ENCODE assay signal across 20 cellular contexts in the genomic region with DNA sequence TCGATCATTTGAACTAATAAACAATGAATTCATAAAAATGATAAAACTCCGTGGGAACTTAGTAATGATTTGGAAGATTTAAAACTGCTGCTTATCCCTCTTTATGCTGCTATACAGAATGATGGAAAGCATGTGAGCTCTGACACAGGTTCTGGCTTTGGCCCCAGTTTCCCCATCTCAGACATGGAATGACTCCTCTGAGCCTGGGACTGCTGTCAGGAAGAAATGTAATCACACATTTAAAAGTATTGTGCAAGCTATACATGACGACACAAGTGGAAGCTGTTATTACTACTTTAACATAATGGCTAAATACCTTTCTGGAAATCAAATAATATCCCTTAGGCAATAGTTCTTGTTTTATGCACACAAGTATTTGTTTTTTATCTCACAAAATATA.
A peak's percentile ranks its signal among the peaks of the same experiment; 100 is the strongest.
DNase-seq lines count a peak whose midpoint lies in the region; ATAC-seq and TF ChIP-seq lines count a peak whose summit lies in the region.
"Had no signal": no experiment of that assay in that cellular context is flagged by ENCODE, and none has a peak within 500 bp of the region (broad histone marks: within the 10 kb centered on the region; RNA-seq: fewer than 3 reads in every experiment).

No MANE protein-coding gene starts in this region.

- H3K9me3 Mint-ChIP-seq in T-helper 2 cell treated with Interferon-gamma antibody and Interleukin-4, amounts not matched to agents 5 μg/mL and 100 μg/mL, for 36 hours: no peaks in the 10 kb centered on the region
- H3K9me3 Mint-ChIP-seq in type B pancreatic cell: no peaks in the 10 kb centered on the region
- H3K9me3 Mint-ChIP-seq: activated T-helper 2 cell treated with anti-CD3 and anti-CD28 coated beads, Interferon-gamma antibody, Interleukin-2, Interleukin-4, amounts not matched to agents 10 μg/mL and 5 μg/mL and 100 μg/mL, durations not matched to agents 14 hours and 24 hours and 36 hours; effector memory CD8-positive, alpha-beta T cell; GM23338; natural killer cell treated with Interleukin-12 subunit alpha and Interleukin-12 subunit beta and Interleukin-15 and Interleukin-18, amount 100 ng/mL, for 72 hours had no signal

- no peak overlapping the region for H3K18ac ChIP-seq in trophoblast cell (ENCODE audit: low read length)

- H4K91ac ChIP-seq in trophoblast cell (ENCODE audit: low read depth, low read length): no peak overlapping the region

- no peak overlapping the region for H3K4me3 ChIP-seq in AG10803 (ENCODE audit: low read length)
- no peak overlapping the region for H3K4me3 ChIP-seq in MG63
- no peak overlapping the region for H3K4me3 ChIP-seq in trophoblast cell (ENCODE audit: low read depth, low read length)
- H3K4me3 ChIP-seq: GM12878, GM23338, prostate gland, upper lobe of left lung had no signal

- H3K4me3 Mint-ChIP-seq in T-helper 2 cell treated with Interferon-gamma antibody and Interleukin-4, amounts not matched to agents 5 μg/mL and 100 μg/mL, for 36 hours: no peak overlapping the region
- H3K4me3 Mint-ChIP-seq in type B pancreatic cell: no peak overlapping the region
- H3K4me3 Mint-ChIP-seq: effector memory CD8-positive, alpha-beta T cell; GM23338; memory B cell; natural killer cell treated with Interleukin-12 subunit alpha and Interleukin-12 subunit beta and Interleukin-15 and Interleukin-18, amount 100 ng/mL, for 72 hours had no signal

- H3K27me3 Mint-ChIP-seq in T-helper 2 cell treated with Interferon-gamma antibody and Interleukin-4, amounts not matched to agents 5 μg/mL and 100 μg/mL, for 36 hours (ENCODE audit: low read depth): peaks cover 32% of the 10 kb centered on the region
- peaks cover 12% of the 10 kb centered on the region for H3K27me3 Mint-ChIP-seq in type B pancreatic cell
- H3K27me3 Mint-ChIP-seq: natural killer cell treated with Interleukin-12 subunit alpha and Interleukin-12 subunit beta and Interleukin-15 and Interleukin-18, amount 100 ng/mL, for 72 hours had no signal

- H3K36me3 ChIP-seq in MG63: no peaks in the 10 kb centered on the region
- no peaks in the 10 kb centered on the region for H3K36me3 ChIP-seq in trophoblast cell (ENCODE audit: control insufficient read depth in 1 of 2, insufficient read depth in 2 of 2, low read length in 2 of 2)
- H3K36me3 ChIP-seq: prostate gland, upper lobe of left lung had no signal

- ATAC-seq in GM18873 (IDR thresholded peaks at IDR 0.05; ENCODE audit: low FRiP score, unreplicated experiment): no peak
- ATAC-seq in GM21526 (IDR thresholded peaks at IDR 0.05; ENCODE audit: low FRiP score, unreplicated experiment): no peak
- ATAC-seq: effector memory CD8-positive, alpha-beta T cell; GM23338; natural killer cell treated with Interleukin-12 subunit alpha and Interleukin-12 subunit beta and Interleukin-15 and Interleukin-18, amount 100 ng/mL, for 72 hours had no signal

- H3K4ac ChIP-seq in trophoblast cell (ENCODE audit: low read depth, low read length): no peak overlapping the region

- H3K4me1 Mint-ChIP-seq in T-helper 2 cell treated with Interferon-gamma antibody and Interleukin-4, amounts not matched to agents 5 μg/mL and 100 μg/mL, for 36 hours (ENCODE audit: low read depth): peaks cover 10% of the 10 kb centered on the region
- H3K4me1 Mint-ChIP-seq in type B pancreatic cell (ENCODE audit: unreplicated experiment): no peaks in the 10 kb centered on the region

- H2BK5ac ChIP-seq in trophoblast cell (ENCODE audit: low read depth, low read length, poor library complexity): no peak overlapping the region

- no peak overlapping the region for H4K12ac ChIP-seq in trophoblast cell (ENCODE audit: low read depth, low read length)

- no CpG with 5 or more reads among the region's 3 CpGs for WGBS in trophoblast cell (ENCODE audit: extremely low coverage, insufficient coverage, insufficient read length)

- no peak overlapping the region for H3K14ac ChIP-seq in trophoblast cell (ENCODE audit: low read length)

- no peaks in the 10 kb centered on the region for H3K36me3 Mint-ChIP-seq in T-helper 2 cell treated with Interferon-gamma antibody and Interleukin-4, amounts not matched to agents 5 μg/mL and 100 μg/mL, for 36 hours (ENCODE audit: low read depth)
- no peaks in the 10 kb centered on the region for H3K36me3 Mint-ChIP-seq in type B pancreatic cell
- H3K36me3 Mint-ChIP-seq: memory B cell; natural killer cell treated with Interleukin-12 subunit alpha and Interleukin-12 subunit beta and Interleukin-15 and Interleukin-18, amount 100 ng/mL, for 72 hours had no signal

- no peak overlapping the region for H2AFZ ChIP-seq in trophoblast cell (ENCODE audit: insufficient read depth, low read length, poor library complexity)
- H2AFZ ChIP-seq: GM23338 had no signal

- H3K27ac ChIP-seq in trophoblast cell (ENCODE audit: low read depth, low read length): no peak overlapping the region
- H3K27ac ChIP-seq: prostate gland, upper lobe of left lung had no signal

- no peak overlapping the region for H3K9ac ChIP-seq in trophoblast cell (ENCODE audit: low read length)

- no peak overlapping the region for H2AK5ac ChIP-seq in trophoblast cell (ENCODE audit: low read length)

- H3K9me3 ChIP-seq in MG63 (no peaks in the 10 kb centered on the region), trophoblast cell (ENCODE audit: insufficient read depth, low read depth, low read length) (no peaks in the 10 kb centered on the region)
- H3K9me3 ChIP-seq: prostate gland, upper lobe of left lung had no signal

- no peak overlapping the region for H4K8ac ChIP-seq in trophoblast cell (ENCODE audit: low read depth, low read length)

- no peak overlapping the region for H2BK120ac ChIP-seq in trophoblast cell (ENCODE audit: insufficient read depth, low read length, poor library complexity)

- H3K27ac Mint-ChIP-seq in T-helper 2 cell treated with Interferon-gamma antibody and Interleukin-4, amounts not matched to agents 5 μg/mL and 100 μg/mL, for 36 hours: no peak overlapping the region
- H3K27ac Mint-ChIP-seq in type B pancreatic cell: no peak overlapping the region
- H3K27ac Mint-ChIP-seq: activated T-helper 2 cell treated with anti-CD3 and anti-CD28 coated beads, Interferon-gamma antibody, Interleukin-2, Interleukin-4, amounts not matched to agents 10 μg/mL and 5 μg/mL and 100 μg/mL, durations not matched to agents 14 hours and 24 hours and 36 hours; effector memory CD8-positive, alpha-beta T cell; GM23338; memory B cell; natural killer cell treated with Interleukin-12 subunit alpha and Interleukin-12 subunit beta and Interleukin-15 and Interleukin-18, amount 100 ng/mL, for 72 hours had no signal

- H3K4me1 ChIP-seq in trophoblast cell (ENCODE audit: control insufficient read depth in 1 of 2, insufficient read depth in 2 of 2, low read length in 2 of 2): peaks cover 0 to 6% of the 10 kb centered on the region in 2 experiments
- H3K4me1 ChIP-seq: prostate gland had no signal

- H3K23ac ChIP-seq in trophoblast cell (ENCODE audit: low read length): no peak overlapping the region

- no peak overlapping the region for H2BK12ac ChIP-seq in trophoblast cell (ENCODE audit: low read length)

- DNase-seq in AG10803 (ENCODE audit: low read depth): peak; percentile 75
- peak; percentile 18 for DNase-seq in MG63
- peak; percentile 89 for DNase-seq in fibroblast of gingiva (ENCODE audit: low read depth)
- peak; percentile 14 to 28 for DNase-seq in trophoblast cell
- DNase-seq in T-helper 2 cell treated with Interferon-gamma antibody and Interleukin-4, amounts not matched to agents 5 μg/mL and 100 μg/mL, for 36 hours (ENCODE audit: low spot score): no peak
- no peak for DNase-seq in type B pancreatic cell (ENCODE audit: extremely low spot score, unreplicated experiment)
- DNase-seq: activated CD4-positive, CD25-positive, alpha-beta regulatory T cell treated with anti-CD3 and anti-CD28 coated beads, Interleukin-2, amount 50 U/mL, for 72 hours; COR-L47; effector memory CD8-positive, alpha-beta T cell; NCI-H1048; stimulated activated CD4-positive, alpha-beta T cell treated with anti-CD3 and anti-CD28 coated beads, Interleukin-15, amount 100 ng/mL, for 24 hours had no signal

- no peak overlapping the region for H3K4me2 ChIP-seq in trophoblast cell (ENCODE audit: low read length)
- H3K4me2 ChIP-seq: GM23338 had no signal

- H3K27me3 ChIP-seq in MG63 (no peaks in the 10 kb centered on the region), trophoblast cell (ENCODE audit: insufficient read depth, low read length) (no peaks in the 10 kb centered on the region)

- no peak for TF ChIP-seq CTCF in AG10803 (conservative IDR thresholded peaks at IDR 0.05; ENCODE audit: low read length)
- no peak for TF ChIP-seq CTCF in type B pancreatic cell (conservative IDR thresholded peaks at IDR 0.05)

- no peaks in the 10 kb centered on the region for H3K79me1 ChIP-seq in trophoblast cell (ENCODE audit: low read length)

- H3K79me2 ChIP-seq in trophoblast cell (ENCODE audit: control insufficient read depth, insufficient read depth, low read length, poor library complexity): no peaks in the 10 kb centered on the region

Comparison
In these comparisons a context has a peak if more than half of its experiments do, and no peak if none do; other contexts are left out.
1. DNase-seq: peak in AG10803 (single experiment), MG63 (single experiment), fibroblast of gingiva (single experiment) and trophoblast cell (2 of 2); none in T-helper 2 cell treated with Interferon-gamma antibody and Interleukin-4, amounts not matched to agents 5 μg/mL and 100 μg/mL, for 36 hours (single experiment) and type B pancreatic cell (single experiment).